ENCODE assay signal across 15 cellular contexts in genomic region chr11:89489930-89490329, GRCh38. TPM values are rescaled to one million over a fixed set of nuclear protein-coding genes. Genes with fewer than 3 reads are reported as not detected.
DNase-seq lines count a peak whose midpoint lies in the region; ATAC-seq and TF ChIP-seq lines count a peak whose summit lies in the region.
"Had no signal": no experiment of that assay in that cellular context is flagged by ENCODE, and none has a peak within 500 bp of the region (broad histone marks: within the 10 kb centered on the region; RNA-seq: fewer than 3 reads in every experiment).

No MANE protein-coding gene starts in this region.

- H4K20me1 ChIP-seq in GM23248 (ENCODE audit: insufficient read depth) = no peaks in the 10 kb centered on the region

- intact Hi-C loops in sciatic nerve (cut with DNase I) = no loop called here

- H3F3A ChIP-seq in GM23248 (ENCODE audit: insufficient read depth) = 0 out of 2 replicates have a peak, but pooled peaks cover under 1% of the 10 kb centered on the region

- DNase-seq in GM23248 = peak; percentile 3
- peak; percentile 66 for DNase-seq in amniotic epithelial cell (ENCODE audit: low read depth)
- DNase-seq in retinal pigment epithelial cell (ENCODE audit: low read depth) = peak; percentile 34
- DNase-seq in sciatic nerve (ENCODE audit: low spot score) = no peak
- no peak for DNase-seq in NCI-H2196 (lab: John Stamatoyannopoulos, UW; ENCODE audit: unreplicated experiment)
- DNase-seq in NCI-H2107 treated with DMSO at 0.1 percent for 48 hours (lab: John Stamatoyannopoulos, UW; ENCODE audit: unreplicated experiment) = no peak
- no peak for DNase-seq in NOMO-1 (lab: John Stamatoyannopoulos, UW; ENCODE audit: unreplicated experiment in 2 of 2)
- DNase-seq: activated gamma-delta T cell; caudate nucleus; mammary epithelial cell; NCI-H1694; SHP77 treated with DMSO at 0.1 percent for 48 hours; stimulated activated CD8-positive, alpha-beta memory T cell treated with anti-CD3 and anti-CD28 coated beads, Interleukin-4, amount 100 ng/mL, for 48 hours had no signal

- H3K9ac ChIP-seq in GM23248 (no peak overlapping the region), iPS-18a (ENCODE audit: low read length) (no peak overlapping the region)
- H3K9ac ChIP-seq: KMS-11 had no signal

- peak overlapping the region; percentile 95; the same call in 1 of the 2 replicates for H2AFZ ChIP-seq in GM23248

- in situ Hi-C loops in GM23248 (cut with MboI) = no loop called here

- H3K4me1 ChIP-seq in GM23248 (ENCODE audit: insufficient read depth) (peaks cover 13% of the 10 kb centered on the region), iPS-18a (ENCODE audit: control insufficient read depth, low read depth, low read length) (peaks cover 10% of the 10 kb centered on the region)

- H3K36me3 ChIP-seq in GM23248 (ENCODE audit: low read depth) (no peaks in the 10 kb centered on the region), iPS-18a (ENCODE audit: control insufficient read depth, low read depth, low read length) (no peaks in the 10 kb centered on the region)

- ATAC-seq in sciatic nerve = no peak

- H3K27ac ChIP-seq in GM23248 (no peak overlapping the region), iPS-18a (ENCODE audit: low read length) (no peak overlapping the region)
- H3K27ac ChIP-seq: KMS-11 had no signal

- H3K27me3 ChIP-seq in GM23248 (replicated peaks; ENCODE audit: insufficient read depth) (no peaks in the 10 kb centered on the region), iPS-18a (ENCODE audit: control insufficient read depth, insufficient read depth, low read length) (no peaks in the 10 kb centered on the region)

- H3K9me2 ChIP-seq in GM23248 (ENCODE audit: insufficient read depth) = no peaks in the 10 kb centered on the region

- no peak overlapping the region for H3K4me2 ChIP-seq in GM23248 (ENCODE audit: unreplicated experiment)
- H3K4me2 ChIP-seq: KMS-11 had no signal

- no peak for TF ChIP-seq CTCF in retinal pigment epithelial cell (conservative IDR thresholded peaks at IDR 0.05; ENCODE audit: low read depth, low read length)

- no peaks in the 10 kb centered on the region for H3K79me2 ChIP-seq in GM23248 (ENCODE audit: insufficient read depth)

- H3K9me3 ChIP-seq in GM23248 (ENCODE audit: low read depth) (no peaks in the 10 kb centered on the region), iPS-18a (ENCODE audit: control insufficient read depth, low read depth, low read length) (no peaks in the 10 kb centered on the region)

- H3K4me3 ChIP-seq in GM23248 (0 out of 2 replicates have a peak overlapping the region, but pooled peaks have one; percentile 71), iPS-18a (ENCODE audit: low read length) (peak overlapping the region; percentile 76), retinal pigment epithelial cell (ENCODE audit: low read length) (peak overlapping the region; percentile 67)

- WGBS in GM23248 (ENCODE audit: low coverage in 1 of 2, low lambda C conversion rate in 2 of 2, missing lambda C conversion rate in 2 of 2), 2 experiments = 100% methylated on average over 1 of the region's 1 CpG

RNA-seq across cellular contexts. Expression of gene NOX4, which starts 1.2 kb away (rescaled TPM):
- 0.54 and 2.0 TPM in 2 replicates for total RNA-seq in GM23248 (2014; rRNA removed; shearing (Covaris generic))
- 0.56 and 1.4 TPM in 2 replicates for polyA plus RNA-seq in GM23248 (2016; fragmentation: Nextera tagmentation; extraction: Ambion mirVana)
- 16.0 TPM for total RNA-seq in sciatic nerve
- polyA plus RNA-seq: mammary epithelial cell had no signal

Comparison
In these comparisons a context has a peak if more than half of its experiments do, and no peak if none do; other contexts are left out.
1. DNase-seq: peak in GM23248 (single experiment), amniotic epithelial cell (single experiment) and retinal pigment epithelial cell (single experiment); none in sciatic nerve (single experiment), NCI-H2196 (single experiment), NCI-H2107 treated with DMSO at 0.1 percent for 48 hours (single experiment) and NOMO-1 (0 of 2).
2. Peak in every context shown above with its lines, with median percentiles within 50 percentile points of each other: H3K4me3 ChIP-seq.